Comparison of ENCODE assay signal across 9 cellular contexts in genomic region chr6:43506667-43507471, GRCh38. TPM values are rescaled to one million over a fixed set of nuclear protein-coding genes. Genes with fewer than 3 reads are reported as not detected.
DNase-seq lines count a peak whose midpoint lies in the region; ATAC-seq and TF ChIP-seq lines count a peak whose summit lies in the region.
"Had no signal": no experiment of that assay in that cellular context is flagged by ENCODE, and none has a peak within 500 bp of the region (broad histone marks: within the 10 kb centered on the region; RNA-seq: fewer than 3 reads in every experiment).

No MANE protein-coding gene starts in this region.

- TF ChIP-seq POLR2A in uterus (IDR thresholded peaks at IDR 0.05): no peak

- TF ChIP-seq CTCF in CD8-positive, alpha-beta T cell (IDR thresholded peaks at IDR 0.05): peak; percentile 87
- peak; percentile 97 for TF ChIP-seq CTCF in progenitor cell of endocrine pancreas (IDR thresholded peaks at IDR 0.05; ENCODE audit: unreplicated experiment)
- TF ChIP-seq CTCF in uterus (IDR thresholded peaks at IDR 0.05): peak; percentile 89 to 96 (median 93)

- DNase-seq in CD8-positive, alpha-beta T cell: peak; percentile 64 to 85 (median 70)
- DNase-seq in NCI-H1105 (lab: John Stamatoyannopoulos, UW): peak; percentile 48
- DNase-seq in SW 1271 (lab: John Stamatoyannopoulos, UW): peak; percentile 39 to 74
- peak; percentile 76 for DNase-seq in activated naive CD8-positive, alpha-beta T cell treated with anti-CD3 and anti-CD28 coated beads, Interleukin-2, amount 10 ng/mL, durations not matched to agents 7 days and 5 days
- peak; percentile 75 for DNase-seq in Right ventricle myocardium superior
- DNase-seq in progenitor cell of endocrine pancreas (ENCODE audit: low spot score, unreplicated experiment): peak; percentile 68
- peak; percentile 78 to 79 for DNase-seq in uterus

- CTCF ChIA-PET in CD8-positive, alpha-beta T cell (lab: Charles Lee): interaction anchor here (0.6 to 5.6 kb wide), 38 partner anchors 8 to 784 kb away, joined by 3 to 58 read pairs (median 4); partner anchors contain the start of genes ABCC10, CRIP3, DLK2 and DNPH1

- POLR2A ChIA-PET in CD8-positive, alpha-beta T cell (lab: Charles Lee): interaction anchor here (0.6 to 3.9 kb wide), 10 partner anchors 9 to 578 kb away, joined by 3 to 28 read pairs (median 4); partner anchors contain the start of genes CNPY3, DLK2, DNPH1 and POLR1C
- POLR2A ChIA-PET in activated naive CD8-positive, alpha-beta T cell treated with anti-CD3 and anti-CD28 coated beads, Interleukin-2, amount 10 ng/mL, durations not matched to agents 7 days and 5 days (lab: Charles Lee): interaction anchor here (0.6 to 3.4 kb wide), 7 partner anchors 10 to 335 kb away, joined by 3 to 19 read pairs (median 5); partner anchors contain the start of genes GTPBP2, POLR1C, TJAP1 and YIPF3

- H3K27ac ChIP-seq in CD8-positive, alpha-beta T cell (ENCODE audit: low read depth, low read length): no peak overlapping the region
- peak overlapping the region in 1 of 2 donors; percentile 42 for H3K27ac ChIP-seq in uterus

- ATAC-seq in CD8-positive, alpha-beta T cell: peak; percentile 74
- peak; percentile 47 for ATAC-seq in GM21528 (IDR thresholded peaks at IDR 0.05; ENCODE audit: low FRiP score, unreplicated experiment)
- peak; percentile 72 for ATAC-seq in activated naive CD8-positive, alpha-beta T cell treated with anti-CD3 and anti-CD28 coated beads, Interleukin-2, amount 10 ng/mL, durations not matched to agents 7 days and 5 days (ENCODE audit: low read depth)
- peak; percentile 55 for ATAC-seq in Right ventricle myocardium superior (ENCODE audit: poor library complexity)

- no peaks in the 10 kb centered on the region for H3K27me3 ChIP-seq in CD8-positive, alpha-beta T cell (ENCODE audit: insufficient read depth, low read length)
- no peaks in the 10 kb centered on the region for H3K27me3 ChIP-seq in uterus

- peaks cover 50% of the 10 kb centered on the region for H3K36me3 Mint-ChIP-seq in CD8-positive, alpha-beta T cell
- peaks cover 15% of the 10 kb centered on the region for H3K36me3 Mint-ChIP-seq in activated naive CD8-positive, alpha-beta T cell treated with anti-CD3 and anti-CD28 coated beads, Interleukin-2, amount 10 ng/mL, durations not matched to agents 7 days and 5 days
- peaks cover 16% of the 10 kb centered on the region for H3K36me3 Mint-ChIP-seq in progenitor cell of endocrine pancreas (ENCODE audit: insufficient read depth)
- H3K36me3 Mint-ChIP-seq: IgD-negative memory B cell had no signal

- H3K4me1 Mint-ChIP-seq in CD8-positive, alpha-beta T cell (ENCODE audit: low read depth): peaks cover 14% of the 10 kb centered on the region
- peaks cover 9% of the 10 kb centered on the region for H3K4me1 Mint-ChIP-seq in activated naive CD8-positive, alpha-beta T cell treated with anti-CD3 and anti-CD28 coated beads, Interleukin-2, amount 10 ng/mL, durations not matched to agents 7 days and 5 days
- peaks cover 4% of the 10 kb centered on the region for H3K4me1 Mint-ChIP-seq in progenitor cell of endocrine pancreas (ENCODE audit: low read depth)

- H3K4me3 Mint-ChIP-seq in CD8-positive, alpha-beta T cell: no peak overlapping the region
- H3K4me3 Mint-ChIP-seq in activated naive CD8-positive, alpha-beta T cell treated with anti-CD3 and anti-CD28 coated beads, Interleukin-2, amount 10 ng/mL, durations not matched to agents 7 days and 5 days: no peak overlapping the region
- no peak overlapping the region for H3K4me3 Mint-ChIP-seq in progenitor cell of endocrine pancreas (ENCODE audit: low read depth)

- H3K9me3 ChIP-seq in CD8-positive, alpha-beta T cell (ENCODE audit: low read length): no peaks in the 10 kb centered on the region
- H3K9me3 ChIP-seq in uterus: no peaks in the 10 kb centered on the region

- no peaks in the 10 kb centered on the region for H3K9me3 Mint-ChIP-seq in CD8-positive, alpha-beta T cell
- H3K9me3 Mint-ChIP-seq in activated naive CD8-positive, alpha-beta T cell treated with anti-CD3 and anti-CD28 coated beads, Interleukin-2, amount 10 ng/mL, durations not matched to agents 7 days and 5 days: no peaks in the 10 kb centered on the region
- H3K9me3 Mint-ChIP-seq in progenitor cell of endocrine pancreas (ENCODE audit: low read depth): no peaks in the 10 kb centered on the region

- peaks cover 14% of the 10 kb centered on the region for H3K4me1 ChIP-seq in CD8-positive, alpha-beta T cell (ENCODE audit: insufficient read depth, low read length)
- peaks cover 0 to 5% of the 10 kb centered on the region in 2 donors for H3K4me1 ChIP-seq in uterus

- H3K27ac Mint-ChIP-seq in CD8-positive, alpha-beta T cell: peak overlapping the region; percentile 18
- peak overlapping the region; percentile 35 for H3K27ac Mint-ChIP-seq in activated naive CD8-positive, alpha-beta T cell treated with anti-CD3 and anti-CD28 coated beads, Interleukin-2, amount 10 ng/mL, durations not matched to agents 7 days and 5 days
- H3K27ac Mint-ChIP-seq in progenitor cell of endocrine pancreas: no peak overlapping the region

- intact Hi-C loops in CD8-positive, alpha-beta T cell (cut with DNase I, micrococcal nuclease): loop anchor here (1.0 to 2.0 kb wide), 3 partner anchors 53 to 244 kb away; no protein-coding TSS in a partner anchor
- intact Hi-C loops in Right ventricle myocardium superior (cut with DNase I): loop anchor here (1.0 to 5.0 kb wide), 2 partner anchors 53 to 120 kb away; no protein-coding TSS in a partner anchor
- intact Hi-C loops in uterus (cut with DNase I; ENCODE audit: low total_unique reads): loop anchor here (5.0 kb wide), 1 partner anchor 35 kb away; no protein-coding TSS in a partner anchor

- peaks cover 7% of the 10 kb centered on the region for H3K36me3 ChIP-seq in CD8-positive, alpha-beta T cell (ENCODE audit: insufficient read depth, low read length)
- no peaks in the 10 kb centered on the region for H3K36me3 ChIP-seq in uterus

- no peak overlapping the region for H3K4me3 ChIP-seq in CD8-positive, alpha-beta T cell (ENCODE audit: low read depth, low read length)
- H3K4me3 ChIP-seq in uterus: no peak overlapping the region

- H3K27me3 Mint-ChIP-seq in CD8-positive, alpha-beta T cell (ENCODE audit: low read depth): peaks cover 16% of the 10 kb centered on the region
- peaks cover 18% of the 10 kb centered on the region for H3K27me3 Mint-ChIP-seq in activated naive CD8-positive, alpha-beta T cell treated with anti-CD3 and anti-CD28 coated beads, Interleukin-2, amount 10 ng/mL, durations not matched to agents 7 days and 5 days
- H3K27me3 Mint-ChIP-seq in progenitor cell of endocrine pancreas: peaks cover 20% of the 10 kb centered on the region

RNA-seq across cellular contexts. Expression of gene LRRC73, which starts 3.3 kb away (rescaled TPM):
- total RNA-seq in CD8-positive, alpha-beta T cell: under 1 TPM; 0.56 to 0.90 TPM
- total RNA-seq in activated naive CD8-positive, alpha-beta T cell treated with anti-CD3 and anti-CD28 coated beads, Interleukin-2, amount 10 ng/mL, durations not matched to agents 7 days and 5 days: under 1 TPM; 0.33 to 0.37 TPM
- total RNA-seq in Right ventricle myocardium superior (1.4 TPM), progenitor cell of endocrine pancreas (1.5 and 1.6 TPM in 2 replicates), uterus (1 to 10 TPM in 2 of 4 donors, not detected in 2; 1.2 to 1.5 TPM)

RNA-seq across cellular contexts. Expression of gene YIPF3, which starts 9.9 kb away (rescaled TPM):
- 10 to 100 TPM; 51.0 to 52.5 TPM for total RNA-seq in CD8-positive, alpha-beta T cell
- 10 to 100 TPM; 63.2 to 71.8 TPM for total RNA-seq in activated naive CD8-positive, alpha-beta T cell treated with anti-CD3 and anti-CD28 coated beads, Interleukin-2, amount 10 ng/mL, durations not matched to agents 7 days and 5 days
- total RNA-seq in Right ventricle myocardium superior: 64.0 TPM
- total RNA-seq in progenitor cell of endocrine pancreas: 121 and 136 TPM in 2 replicates
- 100 to 1,000 TPM in 2 of 4 donors, 10 to 100 TPM in 2; 26.5 to 212 (median 92.7) TPM for total RNA-seq in uterus

RNA-seq across cellular contexts. Expression of gene POLR1C, which starts 10.0 kb away (rescaled TPM):
- total RNA-seq in CD8-positive, alpha-beta T cell: 10 to 100 TPM; 73.9 to 74.0 TPM
- total RNA-seq in activated naive CD8-positive, alpha-beta T cell treated with anti-CD3 and anti-CD28 coated beads, Interleukin-2, amount 10 ng/mL, durations not matched to agents 7 days and 5 days: 10 to 100 TPM; 28.8 to 29.7 TPM
- total RNA-seq in Right ventricle myocardium superior: 15.6 TPM
- 45.4 and 47.4 TPM in 2 replicates for total RNA-seq in progenitor cell of endocrine pancreas
- total RNA-seq in uterus: 10 to 100 TPM; 15.9 to 39.5 (median 26.0) TPM

RNA-seq across cellular contexts. Expression of gene TJAP1, which starts 29.5 kb away (rescaled TPM):
- total RNA-seq in CD8-positive, alpha-beta T cell: 10 to 100 TPM; 29.2 to 29.7 TPM
- 10 to 100 TPM; 42.7 to 47.6 TPM for total RNA-seq in activated naive CD8-positive, alpha-beta T cell treated with anti-CD3 and anti-CD28 coated beads, Interleukin-2, amount 10 ng/mL, durations not matched to agents 7 days and 5 days
- 20.5 TPM for total RNA-seq in Right ventricle myocardium superior
- 64.5 and 65.8 TPM in 2 replicates for total RNA-seq in progenitor cell of endocrine pancreas
- 10 to 100 TPM; 12.8 to 40.8 (median 21.9) TPM for total RNA-seq in uterus

RNA-seq across cellular contexts. Expression of gene DLK2, which starts 51.5 kb away (rescaled TPM):
- under 1 TPM; 0.56 to 0.71 TPM for total RNA-seq in CD8-positive, alpha-beta T cell
- total RNA-seq in activated naive CD8-positive, alpha-beta T cell treated with anti-CD3 and anti-CD28 coated beads, Interleukin-2, amount 10 ng/mL, durations not matched to agents 7 days and 5 days: under 1 TPM; 0.30 to 0.37 TPM
- total RNA-seq in Right ventricle myocardium superior (1.0 TPM), progenitor cell of endocrine pancreas (0.60 and 0.73 TPM in 2 replicates), uterus (1 to 10 TPM in 2 of 4 donors, not detected in 2; 1.9 to 3.3 TPM)
